ENCODE assay signal across 10 cellular contexts in the genomic region with DNA sequence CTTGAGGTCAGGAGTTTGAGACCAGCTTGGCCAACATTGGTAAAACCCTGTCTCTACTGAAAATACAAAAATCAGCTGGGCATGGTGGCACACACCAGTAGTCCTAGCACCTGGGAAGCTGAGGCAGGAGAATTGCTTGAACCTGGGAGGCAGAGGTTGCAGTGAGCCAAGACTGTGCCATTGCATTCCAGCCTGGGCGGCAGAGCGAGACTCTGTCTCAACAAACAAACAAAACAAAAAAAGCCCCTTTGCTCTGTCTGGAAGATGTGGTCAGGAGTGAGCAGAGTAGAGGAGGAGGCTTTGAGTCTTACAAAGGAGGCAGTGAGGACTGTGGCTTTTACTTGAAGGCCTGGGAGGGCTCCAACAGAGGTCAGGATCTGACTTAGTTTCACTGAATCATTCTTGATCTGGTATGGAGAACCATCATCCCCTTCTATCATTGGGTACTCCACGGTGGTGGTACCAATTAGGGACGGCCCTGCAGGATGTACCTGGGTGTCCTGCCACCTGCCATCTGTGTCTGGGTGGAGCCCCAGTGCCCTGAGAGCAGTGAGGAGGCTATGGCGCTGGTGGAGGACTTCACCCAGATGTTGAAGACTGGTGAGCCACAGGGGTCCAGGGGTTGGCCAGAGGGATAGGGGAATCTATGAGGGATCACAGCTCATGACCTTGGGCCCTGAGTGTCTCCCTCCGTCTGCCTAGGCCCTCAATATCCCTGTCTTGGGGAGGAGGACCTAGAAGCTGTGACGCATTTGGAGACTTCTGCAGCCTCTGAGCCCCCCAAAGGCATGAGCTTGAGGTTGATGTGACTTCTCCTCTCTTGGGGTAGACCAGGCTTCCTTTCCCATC. TPM values are rescaled to one million over a fixed set of nuclear protein-coding genes. Genes with fewer than 3 reads are reported as not detected.
DNase-seq lines count a peak whose midpoint lies in the region; TF ChIP-seq lines count a peak whose summit lies in the region.
"Had no signal": no experiment of that assay in that cellular context is flagged by ENCODE, and none has a peak within 500 bp of the region (broad histone marks: within the 10 kb centered on the region; RNA-seq: fewer than 3 reads in every experiment).

No MANE protein-coding gene starts in this region.

- CTCF ChIA-PET in HEK293T (lab: Yijun Ruan, JAX) = no interaction called here

- H3K9me3 ChIP-seq in ovary = no peaks in the 10 kb centered on the region
- H3K9me3 ChIP-seq: SK-N-SH had no signal

- no peaks in the 10 kb centered on the region for H3K36me3 ChIP-seq in ovary

- peaks cover 10% of the 10 kb centered on the region for H3K36me3 Mint-ChIP-seq in activated CD4-positive, alpha-beta T cell treated with anti-CD3 and anti-CD28 coated beads, Interleukin-2, amount 10 ng/mL, durations not matched to agents 24 days and 14 days (ENCODE audit: low read depth)
- peaks cover 6% of the 10 kb centered on the region for H3K36me3 Mint-ChIP-seq in activated naive CD8-positive, alpha-beta T cell

- DNase-seq in activated CD4-positive, alpha-beta T cell treated with anti-CD3 and anti-CD28 coated beads, Interleukin-2, amount 10 ng/mL, durations not matched to agents 24 days and 14 days = peak; percentile 57
- DNase-seq in activated CD4-positive, alpha-beta T cell treated with anti-CD3 and anti-CD28 coated beads, Interleukin-2, amount 50 U/mL, for 4 hours = no peak
- DNase-seq in ovary (peak; percentile 10 to 40 (median 27)), HEK293T (ENCODE audit: extremely low spot score) (no peak), NCI-H510A treated with DMSO at 0.1 percent for 48 hours (lab: John Stamatoyannopoulos, UW) (no peak)
- DNase-seq: cerebellar nuclear complex, EL, NCI-H774, SK-N-SH had no signal

- intact Hi-C loops in activated CD4-positive, alpha-beta T cell treated with anti-CD3 and anti-CD28 coated beads, Interleukin-2, amount 10 ng/mL, durations not matched to agents 24 days and 14 days (cut with micrococcal nuclease) = no loop called here
- intact Hi-C loops in ovary (cut with DNase I) = no loop called here

- H3K27me3 Mint-ChIP-seq in activated CD4-positive, alpha-beta T cell treated with anti-CD3 and anti-CD28 coated beads, Interleukin-2, amount 10 ng/mL, durations not matched to agents 24 days and 14 days = peaks cover 3% of the 10 kb centered on the region
- no peaks in the 10 kb centered on the region for H3K27me3 Mint-ChIP-seq in activated naive CD8-positive, alpha-beta T cell

- peaks cover 44% of the 10 kb centered on the region for H3K4me1 Mint-ChIP-seq in activated CD4-positive, alpha-beta T cell treated with anti-CD3 and anti-CD28 coated beads, Interleukin-2, amount 10 ng/mL, durations not matched to agents 24 days and 14 days
- peaks cover 37% of the 10 kb centered on the region for H3K4me1 Mint-ChIP-seq in activated naive CD8-positive, alpha-beta T cell (ENCODE audit: low read depth)

- H3K4me3 ChIP-seq in ovary = no peak overlapping the region

- no peak for TF ChIP-seq POLR2A in ovary (IDR thresholded peaks at IDR 0.05)

- POLR2A ChIA-PET in HEK293T (lab: Yijun Ruan, JAX) = interaction anchor here (1.1 to 3.3 kb wide), 3 partner anchors 23 to 34 kb away, joined by 3 to 20 read pairs (median 3); a partner anchor contains a TSS

- 90 to 95% (median 93%) methylated on average over 7 of the region's 7 CpGs for WGBS in ovary, 3 donors

- no peak for TF ChIP-seq EP300 in ovary (IDR thresholded peaks at IDR 0.05)

- H3K27ac ChIP-seq in ovary = no peak overlapping the region

- peak overlapping the region; percentile 26 for H3K4me3 Mint-ChIP-seq in activated CD4-positive, alpha-beta T cell treated with anti-CD3 and anti-CD28 coated beads, Interleukin-2, amount 10 ng/mL, durations not matched to agents 24 days and 14 days
- H3K4me3 Mint-ChIP-seq in activated naive CD8-positive, alpha-beta T cell = no peak overlapping the region

- no peak for TF ChIP-seq CTCF in ovary (IDR thresholded peaks at IDR 0.05)

- H3K27me3 ChIP-seq in ovary = no peaks in the 10 kb centered on the region

- no peaks in the 10 kb centered on the region for H3K9me3 Mint-ChIP-seq in activated CD4-positive, alpha-beta T cell treated with anti-CD3 and anti-CD28 coated beads, Interleukin-2, amount 10 ng/mL, durations not matched to agents 24 days and 14 days
- H3K9me3 Mint-ChIP-seq in activated naive CD8-positive, alpha-beta T cell (ENCODE audit: low read depth) = no peaks in the 10 kb centered on the region

- peaks cover 6% of the 10 kb centered on the region for H3K4me1 ChIP-seq in ovary (ENCODE audit: insufficient read depth)

- H3K27ac Mint-ChIP-seq in activated CD4-positive, alpha-beta T cell treated with anti-CD3 and anti-CD28 coated beads, Interleukin-2, amount 10 ng/mL, durations not matched to agents 24 days and 14 days = peak overlapping the region; percentile 62
- H3K27ac Mint-ChIP-seq in activated naive CD8-positive, alpha-beta T cell = peak overlapping the region; percentile 61

TF ChIP-seq in HEK293T, 16 proteins besides CTCF, POLR2A, EP300 and RAD21:
- TF ChIP-seq SUZ12 (IDR thresholded peaks at IDR 0.05) (no peak), ELF4 (IDR thresholded peaks at IDR 0.05) (no peak), FOXA1 (IDR thresholded peaks at IDR 0.05) (no peak), CTBP1 (IDR thresholded peaks at IDR 0.05; ENCODE audit: borderline replicate concordance) (no peak), L3MBTL2 (conservative IDR thresholded peaks at IDR 0.05) (no peak), ZNF384 (IDR thresholded peaks at IDR 0.05) (no peak), NFRKB (IDR thresholded peaks at IDR 0.05) (no peak), TARDBP (IDR thresholded peaks at IDR 0.05) (no peak), ARNT (IDR thresholded peaks at IDR 0.05) (no peak), HDGF (IDR thresholded peaks at IDR 0.05; ENCODE audit: borderline replicate concordance) (no peak), LEF1 (IDR thresholded peaks at IDR 0.05; ENCODE audit: borderline replicate concordance) (no peak), BHLHE40 (IDR thresholded peaks at IDR 0.05; ENCODE audit: borderline replicate concordance) (no peak), FOXK2 (IDR thresholded peaks at IDR 0.05) (no peak), SP1 (IDR thresholded peaks at IDR 0.05) (no peak), FOXM1 (IDR thresholded peaks at IDR 0.05; ENCODE audit: borderline replicate concordance) (no peak)
- TF ChIP-seq, protein P1, sequence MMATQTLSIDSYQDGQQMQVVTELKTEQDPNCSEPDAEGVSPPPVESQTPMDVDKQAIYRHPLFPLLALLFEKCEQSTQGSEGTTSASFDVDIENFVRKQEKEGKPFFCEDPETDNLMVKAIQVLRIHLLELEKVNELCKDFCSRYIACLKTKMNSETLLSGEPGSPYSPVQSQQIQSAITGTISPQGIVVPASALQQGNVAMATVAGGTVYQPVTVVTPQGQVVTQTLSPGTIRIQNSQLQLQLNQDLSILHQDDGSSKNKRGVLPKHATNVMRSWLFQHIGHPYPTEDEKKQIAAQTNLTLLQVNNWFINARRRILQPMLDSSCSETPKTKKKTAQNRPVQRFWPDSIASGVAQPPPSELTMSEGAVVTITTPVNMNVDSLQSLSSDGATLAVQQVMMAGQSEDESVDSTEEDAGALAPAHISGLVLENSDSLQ (IDR thresholded peaks at IDR 0.05) = no peak
TF ChIP-seq in HEK293T: peak in this region for 0.

RNA-seq across cellular contexts. Expression of a gene that starts 4.7 kb away (rescaled TPM):
- total RNA-seq in activated CD4-positive, alpha-beta T cell treated with anti-CD3 and anti-CD28 coated beads, Interleukin-2, amount 10 ng/mL, durations not matched to agents 24 days and 14 days = 21.6 and 23.7 TPM in 2 replicates
- total RNA-seq in ovary = 10 to 100 TPM; 26.2 to 48.0 (median 30.6) TPM
- polyA plus RNA-seq in ovary = 10 to 100 TPM; 10.8 to 32.5 TPM

RNA-seq across cellular contexts. Expression of a gene that starts 19.4 kb away (rescaled TPM):
- 161 and 175 TPM in 2 replicates for total RNA-seq in activated CD4-positive, alpha-beta T cell treated with anti-CD3 and anti-CD28 coated beads, Interleukin-2, amount 10 ng/mL, durations not matched to agents 24 days and 14 days
- 10 to 100 TPM; 13.8 to 75.0 (median 62.6) TPM for total RNA-seq in ovary
- polyA plus RNA-seq in ovary = 100 to 1,000 TPM in 1 of 2 donors, 10 to 100 TPM in 1; 43.8 to 110 TPM

RNA-seq across cellular contexts. Expression of a gene that starts 22.9 kb away (rescaled TPM):
- total RNA-seq in activated CD4-positive, alpha-beta T cell treated with anti-CD3 and anti-CD28 coated beads, Interleukin-2, amount 10 ng/mL, durations not matched to agents 24 days and 14 days = 108 and 114 TPM in 2 replicates
- 100 to 1,000 TPM in 2 of 7 donors, 10 to 100 TPM in 5; 54.2 to 105 (median 96.1) TPM for total RNA-seq in ovary
- 100 to 1,000 TPM; 137 to 143 TPM for polyA plus RNA-seq in ovary

RNA-seq across cellular contexts. Expression of a gene that starts 33.9 kb away (rescaled TPM):
- total RNA-seq in activated CD4-positive, alpha-beta T cell treated with anti-CD3 and anti-CD28 coated beads, Interleukin-2, amount 10 ng/mL, durations not matched to agents 24 days and 14 days = 689 and 698 TPM in 2 replicates
- 100 to 1,000 TPM; 193 to 505 (median 348) TPM for total RNA-seq in ovary
- polyA plus RNA-seq in ovary = 100 to 1,000 TPM; 270 to 294 TPM

RNA-seq across cellular contexts. Expression of a gene that starts 58.2 kb away (rescaled TPM):
- total RNA-seq in activated CD4-positive, alpha-beta T cell treated with anti-CD3 and anti-CD28 coated beads, Interleukin-2, amount 10 ng/mL, durations not matched to agents 24 days and 14 days = 16.8 and 17.5 TPM in 2 replicates
- 10 to 100 TPM in 5 of 7 donors, 1 to 10 TPM in 2; 8.1 to 23.3 (median 17.3) TPM for total RNA-seq in ovary
- 10 to 100 TPM in 1 of 2 donors, 1 to 10 TPM in 1; 1.1 to 11.6 TPM for polyA plus RNA-seq in ovary

Comparison
In these comparisons a context has a peak if more than half of its experiments do, and no peak if none do; other contexts are left out.
1. DNase-seq: peak in activated CD4-positive, alpha-beta T cell treated with anti-CD3 and anti-CD28 coated beads, Interleukin-2, amount 10 ng/mL, durations not matched to agents 24 days and 14 days (single experiment) and ovary (5 of 5); none in activated CD4-positive, alpha-beta T cell treated with anti-CD3 and anti-CD28 coated beads, Interleukin-2, amount 50 U/mL, for 4 hours (0 of 2), HEK293T (single experiment) and NCI-H510A treated with DMSO at 0.1 percent for 48 hours (single experiment).